In genomic region chr11:116457336-116458007, GRCh38 we compare ENCODE assay signal across 16 cellular contexts.
A peak's percentile ranks its signal among the peaks of the same experiment; 100 is the strongest.
DNase-seq lines count a peak whose midpoint lies in the region; ATAC-seq lines count a peak whose summit lies in the region.
"Had no signal": no experiment of that assay in that cellular context is flagged by ENCODE, and none has a peak within 500 bp of the region (broad histone marks: within the 10 kb centered on the region; RNA-seq: fewer than 3 reads in every experiment).

No MANE protein-coding gene starts in this region.

- H2BK5ac ChIP-seq in mesendoderm (ENCODE audit: low read length), result peak overlapping the region; percentile 89

- DNase-seq in D341Med (ENCODE audit: low spot score) (peak; percentile 74), NCI-H1092 treated with DMSO at 0.1 percent for 48 hours (lab: John Stamatoyannopoulos, UW) (peak; percentile 68), NT2/D1 (ENCODE audit: low read depth, low spot score) (peak; percentile 32), mesendoderm (peak; percentile 93), kidney tubule cell (ENCODE audit: low spot score) (no peak), HuH-7 (ENCODE audit: low spot score) (no peak), HuH-7.5 (ENCODE audit: low spot score) (no peak)
- DNase-seq: CD4-positive, CD25-positive, alpha-beta regulatory T cell; DMS79 treated with DMSO at 0.1 percent for 48 hours; left ventricle myocardium inferior; PC-9; stimulated activated CD4-positive, alpha-beta T cell treated with anti-CD3 and anti-CD28 coated beads, Interleukin-4, amount 100 ng/mL, for 1 hour had no signal

- ATAC-seq in HG02798 (IDR thresholded peaks at IDR 0.05; ENCODE audit: poor library complexity, unreplicated experiment), result no peak
- ATAC-seq: activated CD4-positive, CD25-positive, alpha-beta regulatory T cell treated with anti-CD3 and anti-CD28 coated beads, Interleukin-2, amount 50 U/mL, for 24 hours had no signal

- H3K18ac ChIP-seq in mesendoderm (ENCODE audit: low read length), result peak overlapping the region; percentile 55

- H3K4me3 ChIP-seq in NT2/D1 (ENCODE audit: insufficient read length, low read depth), result no peak overlapping the region
- H3K4me3 ChIP-seq in mesendoderm (ENCODE audit: low read length), result no peak overlapping the region
- H3K4me3 ChIP-seq: left ventricle myocardium inferior, PC-9, SK-N-MC had no signal

- H3K4me1 ChIP-seq in NT2/D1 (ENCODE audit: insufficient read depth, insufficient read length), result peaks cover 1% of the 10 kb centered on the region
- H3K4me1 ChIP-seq in mesendoderm (ENCODE audit: control insufficient read depth, low read depth, low read length), result peaks cover 21% of the 10 kb centered on the region
- H3K4me1 ChIP-seq: left ventricle myocardium inferior, parathyroid adenoma had no signal

- H3K27ac ChIP-seq in mesendoderm (ENCODE audit: low read depth, low read length), result peak overlapping the region; percentile 77
- H3K27ac ChIP-seq: left ventricle myocardium inferior, parathyroid adenoma, PC-9, SK-N-MC had no signal

- H3K4ac ChIP-seq in mesendoderm (ENCODE audit: low read depth, low read length), result peak overlapping the region; percentile 87

- no peak overlapping the region for H3K4me2 ChIP-seq in mesendoderm (ENCODE audit: low read length)
- H3K4me2 ChIP-seq: PC-9 had no signal

- no peak overlapping the region for H2BK15ac ChIP-seq in mesendoderm (replicated peaks; ENCODE audit: low read depth)

- H3K9ac ChIP-seq in NT2/D1 (ENCODE audit: insufficient read length, low read depth), result no peak overlapping the region
- peak overlapping the region; percentile 21 for H3K9ac ChIP-seq in mesendoderm (ENCODE audit: low read length)
- H3K9ac ChIP-seq: parathyroid adenoma had no signal

- H3K27me3 ChIP-seq in NT2/D1 (ENCODE audit: insufficient read depth, insufficient read length) (no peaks in the 10 kb centered on the region), mesendoderm (ENCODE audit: insufficient read depth, low read length, poor library complexity) (no peaks in the 10 kb centered on the region)

- peak overlapping the region; percentile 54 for H3K56ac ChIP-seq in mesendoderm (ENCODE audit: low read length)

- WGBS in mesendoderm (ENCODE audit: extremely low coverage, insufficient coverage, low lambda C conversion rate), result no CpG with 5 or more reads among the region's 10 CpGs

- no peaks in the 10 kb centered on the region for H3K36me3 ChIP-seq in NT2/D1 (ENCODE audit: insufficient read depth, insufficient read length, low read length)
- no peaks in the 10 kb centered on the region for H3K36me3 ChIP-seq in mesendoderm (ENCODE audit: control insufficient read depth, insufficient read depth, low read length)
- H3K36me3 ChIP-seq: left ventricle myocardium inferior had no signal

- H4K5ac ChIP-seq in mesendoderm (ENCODE audit: low read length), result peak overlapping the region; percentile 26

- no peak overlapping the region for H2AK5ac ChIP-seq in mesendoderm (ENCODE audit: low read length)

- peak overlapping the region; percentile 67 for H2BK120ac ChIP-seq in mesendoderm (ENCODE audit: low read depth, low read length)

- no peaks in the 10 kb centered on the region for H3K9me3 ChIP-seq in NT2/D1 (ENCODE audit: insufficient read depth, low read length)
- H3K9me3 ChIP-seq: left ventricle myocardium inferior had no signal

- peak overlapping the region; percentile 30 for H3K23ac ChIP-seq in mesendoderm (ENCODE audit: low read length)

- no peaks in the 10 kb centered on the region for H3K79me1 ChIP-seq in mesendoderm (ENCODE audit: low read length)

- H3K79me2 ChIP-seq in mesendoderm (ENCODE audit: control insufficient read depth, insufficient read depth, low read length), result no peaks in the 10 kb centered on the region
- H3K79me2 ChIP-seq: parathyroid adenoma had no signal

- H4K8ac ChIP-seq in mesendoderm (ENCODE audit: low read depth, low read length), result no peak overlapping the region

Comparison
In these comparisons a context has a peak if more than half of its experiments do, and no peak if none do; other contexts are left out.
1. DNase-seq: peak in D341Med (single experiment), NCI-H1092 treated with DMSO at 0.1 percent for 48 hours (single experiment), NT2/D1 (single experiment) and mesendoderm (single experiment); none in kidney tubule cell (single experiment), HuH-7 (single experiment) and HuH-7.5 (single experiment).